ENCODE assay signal across 8 cellular contexts in genomic region chr2:175168564-175168945, GRCh38. TPM values are rescaled to one million over a fixed set of nuclear protein-coding genes. Genes with fewer than 3 reads are reported as not detected.
A peak's percentile ranks its signal among the peaks of the same experiment; 100 is the strongest.
DNase-seq lines count a peak whose midpoint lies in the region; ATAC-seq, FAIRE-seq and TF ChIP-seq lines count a peak whose summit lies in the region.

No MANE protein-coding gene starts in this region.

- H4K20me1 ChIP-seq in BLaER1: peaks cover 48% of the 10 kb centered on the region

- H3K9me3 Mint-ChIP-seq in naive thymus-derived CD8-positive, alpha-beta T cell: no peaks in the 10 kb centered on the region

- H3K4me3 ChIP-seq in BLaER1 (peak overlapping the region; percentile 100), bronchial epithelial cell (ENCODE audit: low read depth, low read length) (peak overlapping the region; percentile 55)

- H3K27me3 ChIP-seq in BLaER1 (no peaks in the 10 kb centered on the region), bronchial epithelial cell (ENCODE audit: control insufficient read depth, insufficient read depth, low read length) (no peaks in the 10 kb centered on the region)

- peak overlapping the region; percentile 84 for H3K9ac ChIP-seq in BLaER1

- peak overlapping the region; percentile 92 to 100 (median 100) for H3K4me3 Mint-ChIP-seq in naive thymus-derived CD8-positive, alpha-beta T cell

- H3K27ac ChIP-seq in BLaER1: peak overlapping the region; percentile 81

- H3K4me1 Mint-ChIP-seq in naive thymus-derived CD8-positive, alpha-beta T cell: peaks cover 16 to 54% (median 36%) of the 10 kb centered on the region in 4 donors

- no peak for DNase-seq in bronchial epithelial cell (ENCODE audit: low read depth)
- DNase-seq in naive thymus-derived CD8-positive, alpha-beta T cell: no peak
- no peak for DNase-seq in NCI-H526 treated with DMSO at 0.1 percent for 48 hours (lab: John Stamatoyannopoulos, UW)
- no peak for DNase-seq in dedifferentiated amniotic fluid mesenchymal stem cell (ENCODE audit: extremely low spot score)
- DNase-seq in OCI-M2 (lab: John Stamatoyannopoulos, UW; ENCODE audit: unreplicated experiment): no peak

- peaks cover 30% of the 10 kb centered on the region for H3K4me1 ChIP-seq in BLaER1

- FAIRE-seq in bronchial epithelial cell (lab: Jason Lieb, UNC): no peak

- peak; percentile 26 for ATAC-seq in GM19452 (IDR thresholded peaks at IDR 0.05; ENCODE audit: unreplicated experiment)
- peak; percentile 27 for ATAC-seq in HG03460 (IDR thresholded peaks at IDR 0.05; ENCODE audit: unreplicated experiment)
- peak; percentile 26 to 31 for ATAC-seq in naive thymus-derived CD8-positive, alpha-beta T cell

- no peak for TF ChIP-seq CTCF in bronchial epithelial cell (IDR thresholded peaks at IDR 0.05; ENCODE audit: insufficient read depth, low read length, severe bottlenecking)

- H3K36me3 ChIP-seq in BLaER1 (peaks cover 17% of the 10 kb centered on the region), bronchial epithelial cell (ENCODE audit: control insufficient read depth, insufficient read depth, low read length) (peaks cover 1% of the 10 kb centered on the region)

- peak overlapping the region; percentile 95 to 100 (median 99) for H3K27ac Mint-ChIP-seq in naive thymus-derived CD8-positive, alpha-beta T cell

- peaks cover 4% of the 10 kb centered on the region; the same call in 1 of the 2 replicates for H3K9me3 ChIP-seq in BLaER1

- peaks cover 0 to 7% (median 0%) of the 10 kb centered on the region in 3 donors for H3K36me3 Mint-ChIP-seq in naive thymus-derived CD8-positive, alpha-beta T cell

- H3K27me3 Mint-ChIP-seq in naive thymus-derived CD8-positive, alpha-beta T cell: no peaks in the 10 kb centered on the region

- H3K4me2 ChIP-seq in BLaER1: peak overlapping the region; percentile 86

- POLR2A ChIA-PET in naive thymus-derived CD8-positive, alpha-beta T cell (lab: Charles Lee): interaction anchor here (0.6 to 1.7 kb wide), 5 partner anchors 10 to 50 kb away, joined by 3 to 26 read pairs (median 5); partner anchors contain the start of gene ATP5MC3

RNA-seq across cellular contexts. Expression of gene ATF2, which starts 0.6 kb away (rescaled TPM):
- 26.1 and 32.1 TPM in 2 replicates for total RNA-seq in bronchial epithelial cell
- total RNA-seq in naive thymus-derived CD8-positive, alpha-beta T cell: 10 to 100 TPM; 58.2 to 62.8 TPM
- polyA plus RNA-seq in naive thymus-derived CD8-positive, alpha-beta T cell: 10 to 100 TPM; 19.5 to 36.5 (median 27.6) TPM

RNA-seq across cellular contexts. Expression of gene ATP5MC3, which starts 13.0 kb away (rescaled TPM):
- 76.1 and 80.3 TPM in 2 replicates for total RNA-seq in bronchial epithelial cell
- total RNA-seq in naive thymus-derived CD8-positive, alpha-beta T cell: 10 to 100 TPM; 77.6 to 83.9 TPM
- 100 to 1,000 TPM; 363 to 420 (median 406) TPM for polyA plus RNA-seq in naive thymus-derived CD8-positive, alpha-beta T cell
